ENCODE assay signal across 11 cellular contexts in genomic region chr4:163330828-163331628, GRCh38. TPM values are rescaled to one million over a fixed set of nuclear protein-coding genes. Genes with fewer than 3 reads are reported as not detected.
DNase-seq lines count a peak whose midpoint lies in the region; ATAC-seq and TF ChIP-seq lines count a peak whose summit lies in the region.
"Had no signal": no experiment of that assay in that cellular context is flagged by ENCODE, and none has a peak within 500 bp of the region (broad histone marks: within the 10 kb centered on the region; RNA-seq: fewer than 3 reads in every experiment).

No MANE protein-coding gene starts in this region.

- H3K9me3 ChIP-seq in neural cell (ENCODE audit: low read length), result no peaks in the 10 kb centered on the region
- H3K9me3 ChIP-seq in upper lobe of left lung, result no peaks in the 10 kb centered on the region

- H3K27ac Mint-ChIP-seq in activated naive CD4-positive, alpha-beta T cell treated with anti-CD3 and anti-CD28 coated beads for 36 hours, result no peak overlapping the region
- H3K27ac Mint-ChIP-seq: activated T-cell treated with anti-CD3 and anti-CD28 coated beads, Interleukin-2, amount 50 U/mL, for 24 hours; stimulated activated effector memory CD8-positive, alpha-beta T cell treated with anti-CD3 and anti-CD28 coated beads, Interleukin-12 subunit alpha, Interleukin-12 subunit beta, amount 100 ng/mL, for 72 hours had no signal

- no peak for TF ChIP-seq RAD21 in neural cell (conservative IDR thresholded peaks at IDR 0.05)

- DNase-seq in activated naive CD4-positive, alpha-beta T cell treated with anti-CD3 and anti-CD28 coated beads for 36 hours, result no peak
- DNase-seq in activated naive CD4-positive, alpha-beta T cell treated with Interleukin-2 at 50 U/mL for 16 hours, result no peak
- DNase-seq in epithelial cell of proximal tubule (ENCODE audit: low read depth) (no peak), upper lobe of left lung (no peak), UCSD-AML1 (lab: John Stamatoyannopoulos, UW; ENCODE audit: unreplicated experiment) (no peak), OCI-M2 (lab: John Stamatoyannopoulos, UW; ENCODE audit: unreplicated experiment) (no peak)
- DNase-seq: activated T-cell treated with anti-CD3 and anti-CD28 coated beads, Interleukin-2, amount 50 U/mL, for 24 hours had no signal

- peaks cover 39% of the 10 kb centered on the region for H3K27me3 Mint-ChIP-seq in activated naive CD4-positive, alpha-beta T cell treated with anti-CD3 and anti-CD28 coated beads for 36 hours (ENCODE audit: low read depth)

- no peaks in the 10 kb centered on the region for H3K79me2 ChIP-seq in neural cell (replicated peaks; ENCODE audit: insufficient read depth, low read length)

- H3K4me3 Mint-ChIP-seq in activated naive CD4-positive, alpha-beta T cell treated with anti-CD3 and anti-CD28 coated beads for 36 hours, result peak overlapping the region; percentile 28

- H2AFZ ChIP-seq in neural cell (ENCODE audit: low read depth, low read length), result no peak overlapping the region

- H3K36me3 ChIP-seq in neural cell (ENCODE audit: insufficient read depth, low read length) (no peaks in the 10 kb centered on the region), upper lobe of left lung (no peaks in the 10 kb centered on the region)

- no peak for ATAC-seq in upper lobe of left lung (ENCODE audit: low FRiP score in 2 of 2)
- ATAC-seq in GM18867 (IDR thresholded peaks at IDR 0.05; ENCODE audit: unreplicated experiment), result no peak
- ATAC-seq: stimulated activated effector memory CD8-positive, alpha-beta T cell treated with anti-CD3 and anti-CD28 coated beads, Interleukin-12 subunit alpha, Interleukin-12 subunit beta, amount 100 ng/mL, for 72 hours had no signal

- TF ChIP-seq CTCF in epithelial cell of proximal tubule (conservative IDR thresholded peaks at IDR 0.05; ENCODE audit: low read depth, low read length), result no peak
- TF ChIP-seq CTCF in neural cell (IDR thresholded peaks at IDR 0.05; ENCODE audit: poor library complexity, severe bottlenecking), result no peak
- no peak for TF ChIP-seq CTCF in upper lobe of left lung (IDR thresholded peaks at IDR 0.05)

- H3F3A ChIP-seq in neural cell (ENCODE audit: insufficient read depth, low read length, poor library complexity, severe bottlenecking), result no peaks in the 10 kb centered on the region

- no peaks in the 10 kb centered on the region for H3K9me3 Mint-ChIP-seq in activated naive CD4-positive, alpha-beta T cell treated with anti-CD3 and anti-CD28 coated beads for 36 hours
- H3K9me3 Mint-ChIP-seq: activated T-cell treated with anti-CD3 and anti-CD28 coated beads, Interleukin-2, amount 50 U/mL, for 24 hours; stimulated activated effector memory CD8-positive, alpha-beta T cell treated with anti-CD3 and anti-CD28 coated beads, Interleukin-12 subunit alpha, Interleukin-12 subunit beta, amount 100 ng/mL, for 72 hours had no signal

- H3K9me2 ChIP-seq in neural cell (ENCODE audit: insufficient read depth, low read length), result no peaks in the 10 kb centered on the region

- 47 to 54% methylated on average over 16 of the region's 16 CpGs for WGBS in upper lobe of left lung, 2 donors

- H3K27me3 ChIP-seq in neural cell (ENCODE audit: insufficient read depth, low read depth, low read length), result peaks cover 18% of the 10 kb centered on the region
- peaks cover 0 to 4% (median 2%) of the 10 kb centered on the region in 4 donors for H3K27me3 ChIP-seq in upper lobe of left lung

- peaks cover 14% of the 10 kb centered on the region for H3K4me1 Mint-ChIP-seq in activated naive CD4-positive, alpha-beta T cell treated with anti-CD3 and anti-CD28 coated beads for 36 hours (ENCODE audit: low read depth)
- H3K4me1 Mint-ChIP-seq: stimulated activated effector memory CD8-positive, alpha-beta T cell treated with anti-CD3 and anti-CD28 coated beads, Interleukin-12 subunit alpha, Interleukin-12 subunit beta, amount 100 ng/mL, for 72 hours had no signal

- CTCF ChIA-PET in activated naive CD4-positive, alpha-beta T cell treated with anti-CD3 and anti-CD28 coated beads for 36 hours (lab: Charles Lee), result interaction anchor here (0.9 to 1.0 kb wide), 2 partner anchors 36 to 372 kb away, joined by 3 to 4 read pairs; no protein-coding TSS in a partner anchor

- TF ChIP-seq POLR2A in upper lobe of left lung (IDR thresholded peaks at IDR 0.05), result no peak

- H3K36me3 Mint-ChIP-seq in activated naive CD4-positive, alpha-beta T cell treated with anti-CD3 and anti-CD28 coated beads for 36 hours (ENCODE audit: low read depth), result no peaks in the 10 kb centered on the region
- H3K36me3 Mint-ChIP-seq: stimulated activated effector memory CD8-positive, alpha-beta T cell treated with anti-CD3 and anti-CD28 coated beads, Interleukin-12 subunit alpha, Interleukin-12 subunit beta, amount 100 ng/mL, for 72 hours had no signal

- H3K27ac ChIP-seq in neural cell (ENCODE audit: low read length) (no peak overlapping the region), upper lobe of left lung (no peak overlapping the region)

- peak overlapping the region; percentile 64 for H3K9ac ChIP-seq in neural cell (ENCODE audit: low read length)

- H3K4me3 ChIP-seq in epithelial cell of proximal tubule (ENCODE audit: low read depth, low read length) (peak overlapping the region; percentile 57), neural cell (ENCODE audit: low read length) (peak overlapping the region; percentile 82), upper lobe of left lung (peak overlapping the region in 3 of 4 donors; percentile 48 to 60 (median 56))

- peak overlapping the region; percentile 46 for H3K4me2 ChIP-seq in neural cell (ENCODE audit: low read length)

- TF ChIP-seq EP300 in neural cell (conservative IDR thresholded peaks at IDR 0.05; ENCODE audit: poor library complexity, severe bottlenecking) (no peak), upper lobe of left lung (IDR thresholded peaks at IDR 0.05) (no peak)

- peaks cover 0 to 22% (median 11%) of the 10 kb centered on the region in 4 donors for H3K4me1 ChIP-seq in upper lobe of left lung

- intact Hi-C loops in activated naive CD4-positive, alpha-beta T cell treated with anti-CD3 and anti-CD28 coated beads for 36 hours (cut with micrococcal nuclease), result no loop called here

- no peaks in the 10 kb centered on the region for H4K20me1 ChIP-seq in neural cell (ENCODE audit: insufficient read depth)

TF ChIP-seq in neural cell, 6 proteins besides CTCF, POLR2A, EP300 and RAD21:
- TF ChIP-seq EZH2 (IDR thresholded peaks at IDR 0.05; ENCODE audit: borderline replicate concordance, insufficient read depth, low read length, poor library complexity, severe bottlenecking) (no peak), POLR2AphosphoS5 (IDR thresholded peaks at IDR 0.05) (no peak), MXI1 (conservative IDR thresholded peaks at IDR 0.05; ENCODE audit: poor library complexity, severe bottlenecking) (no peak), TAF1 (IDR thresholded peaks at IDR 0.05; ENCODE audit: low read depth) (no peak), SMC3 (conservative IDR thresholded peaks at IDR 0.05; ENCODE audit: poor library complexity) (no peak), REST (IDR thresholded peaks at IDR 0.05; ENCODE audit: borderline replicate concordance) (no peak)

RNA-seq across cellular contexts. Expression of gene NPY1R, which starts 1.4 kb away (rescaled TPM):
- total RNA-seq in activated naive CD4-positive, alpha-beta T cell treated with anti-CD3 and anti-CD28 coated beads for 36 hours, result not detected
- total RNA-seq in epithelial cell of proximal tubule (0.40 and 3.3 TPM in 2 replicates), upper lobe of left lung (1 to 10 TPM in 3 of 6 donors, under 1 TPM in 2, not detected in 1; 0.44 to 3.2 (median 2.2) TPM)
- polyA plus RNA-seq in neural cell, result 15.3 and 19.8 TPM in 2 replicates
- polyA minus RNA-seq in neural cell, result 22.0 and 27.0 TPM in 2 replicates

RNA-seq across cellular contexts. Expression of gene NPY5R, which starts 12.7 kb away (rescaled TPM):
- total RNA-seq in activated naive CD4-positive, alpha-beta T cell treated with anti-CD3 and anti-CD28 coated beads for 36 hours, result not detected
- 0.12 and 0.14 TPM in 2 replicates for total RNA-seq in epithelial cell of proximal tubule
- polyA plus RNA-seq in neural cell, result 1.3 and 2.3 TPM in 2 replicates
- 1.4 and 2.9 TPM in 2 replicates for polyA minus RNA-seq in neural cell
- total RNA-seq in upper lobe of left lung, result under 1 TPM in 1 of 6 donors, not detected in 5; 0.11 TPM
- total RNA-seq: fibroblast of lung had no signal
- polyA plus RNA-seq: fibroblast of lung had no signal
